Comparison of ENCODE assay signal across 1 cellular context in genomic region chr2:241793385-241793784, GRCh38.
TF ChIP-seq lines count a peak whose summit lies in the region.

No MANE protein-coding gene starts in this region.

TF ChIP-seq in HepG2, 621 proteins besides CTCF, POLR2A, EP300 and RAD21 (continued from another document):
- TF ChIP-seq, protein P1, sequence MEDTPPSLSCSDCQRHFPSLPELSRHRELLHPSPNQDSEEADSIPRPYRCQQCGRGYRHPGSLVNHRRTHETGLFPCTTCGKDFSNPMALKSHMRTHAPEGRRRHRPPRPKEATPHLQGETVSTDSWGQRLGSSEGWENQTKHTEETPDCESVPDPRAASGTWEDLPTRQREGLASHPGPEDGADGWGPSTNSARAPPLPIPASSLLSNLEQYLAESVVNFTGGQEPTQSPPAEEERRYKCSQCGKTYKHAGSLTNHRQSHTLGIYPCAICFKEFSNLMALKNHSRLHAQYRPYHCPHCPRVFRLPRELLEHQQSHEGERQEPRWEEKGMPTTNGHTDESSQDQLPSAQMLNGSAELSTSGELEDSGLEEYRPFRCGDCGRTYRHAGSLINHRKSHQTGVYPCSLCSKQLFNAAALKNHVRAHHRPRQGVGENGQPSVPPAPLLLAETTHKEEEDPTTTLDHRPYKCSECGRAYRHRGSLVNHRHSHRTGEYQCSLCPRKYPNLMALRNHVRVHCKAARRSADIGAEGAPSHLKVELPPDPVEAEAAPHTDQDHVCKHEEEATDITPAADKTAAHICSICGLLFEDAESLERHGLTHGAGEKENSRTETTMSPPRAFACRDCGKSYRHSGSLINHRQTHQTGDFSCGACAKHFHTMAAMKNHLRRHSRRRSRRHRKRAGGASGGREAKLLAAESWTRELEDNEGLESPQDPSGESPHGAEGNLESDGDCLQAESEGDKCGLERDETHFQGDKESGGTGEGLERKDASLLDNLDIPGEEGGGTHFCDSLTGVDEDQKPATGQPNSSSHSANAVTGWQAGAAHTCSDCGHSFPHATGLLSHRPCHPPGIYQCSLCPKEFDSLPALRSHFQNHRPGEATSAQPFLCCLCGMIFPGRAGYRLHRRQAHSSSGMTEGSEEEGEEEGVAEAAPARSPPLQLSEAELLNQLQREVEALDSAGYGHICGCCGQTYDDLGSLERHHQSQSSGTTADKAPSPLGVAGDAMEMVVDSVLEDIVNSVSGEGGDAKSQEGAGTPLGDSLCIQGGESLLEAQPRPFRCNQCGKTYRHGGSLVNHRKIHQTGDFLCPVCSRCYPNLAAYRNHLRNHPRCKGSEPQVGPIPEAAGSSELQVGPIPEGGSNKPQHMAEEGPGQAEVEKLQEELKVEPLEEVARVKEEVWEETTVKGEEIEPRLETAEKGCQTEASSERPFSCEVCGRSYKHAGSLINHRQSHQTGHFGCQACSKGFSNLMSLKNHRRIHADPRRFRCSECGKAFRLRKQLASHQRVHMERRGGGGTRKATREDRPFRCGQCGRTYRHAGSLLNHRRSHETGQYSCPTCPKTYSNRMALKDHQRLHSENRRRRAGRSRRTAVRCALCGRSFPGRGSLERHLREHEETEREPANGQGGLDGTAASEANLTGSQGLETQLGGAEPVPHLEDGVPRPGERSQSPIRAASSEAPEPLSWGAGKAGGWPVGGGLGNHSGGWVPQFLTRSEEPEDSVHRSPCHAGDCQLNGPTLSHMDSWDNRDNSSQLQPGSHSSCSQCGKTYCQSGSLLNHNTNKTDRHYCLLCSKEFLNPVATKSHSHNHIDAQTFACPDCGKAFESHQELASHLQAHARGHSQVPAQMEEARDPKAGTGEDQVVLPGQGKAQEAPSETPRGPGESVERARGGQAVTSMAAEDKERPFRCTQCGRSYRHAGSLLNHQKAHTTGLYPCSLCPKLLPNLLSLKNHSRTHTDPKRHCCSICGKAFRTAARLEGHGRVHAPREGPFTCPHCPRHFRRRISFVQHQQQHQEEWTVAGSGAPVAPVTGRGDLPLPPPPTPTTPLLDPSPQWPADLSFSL (CRISPR knock-in tag; IDR thresholded peaks at IDR 0.05), result peak; percentile 83
- TF ChIP-seq ZNF614 (CRISPR knock-in tag; IDR thresholded peaks at IDR 0.05; ENCODE audit: borderline replicate concordance), result no peak
TF ChIP-seq in HepG2: peak in this region for 6.
